11 cellular contexts compared by ENCODE assay signal in the genomic region with DNA sequence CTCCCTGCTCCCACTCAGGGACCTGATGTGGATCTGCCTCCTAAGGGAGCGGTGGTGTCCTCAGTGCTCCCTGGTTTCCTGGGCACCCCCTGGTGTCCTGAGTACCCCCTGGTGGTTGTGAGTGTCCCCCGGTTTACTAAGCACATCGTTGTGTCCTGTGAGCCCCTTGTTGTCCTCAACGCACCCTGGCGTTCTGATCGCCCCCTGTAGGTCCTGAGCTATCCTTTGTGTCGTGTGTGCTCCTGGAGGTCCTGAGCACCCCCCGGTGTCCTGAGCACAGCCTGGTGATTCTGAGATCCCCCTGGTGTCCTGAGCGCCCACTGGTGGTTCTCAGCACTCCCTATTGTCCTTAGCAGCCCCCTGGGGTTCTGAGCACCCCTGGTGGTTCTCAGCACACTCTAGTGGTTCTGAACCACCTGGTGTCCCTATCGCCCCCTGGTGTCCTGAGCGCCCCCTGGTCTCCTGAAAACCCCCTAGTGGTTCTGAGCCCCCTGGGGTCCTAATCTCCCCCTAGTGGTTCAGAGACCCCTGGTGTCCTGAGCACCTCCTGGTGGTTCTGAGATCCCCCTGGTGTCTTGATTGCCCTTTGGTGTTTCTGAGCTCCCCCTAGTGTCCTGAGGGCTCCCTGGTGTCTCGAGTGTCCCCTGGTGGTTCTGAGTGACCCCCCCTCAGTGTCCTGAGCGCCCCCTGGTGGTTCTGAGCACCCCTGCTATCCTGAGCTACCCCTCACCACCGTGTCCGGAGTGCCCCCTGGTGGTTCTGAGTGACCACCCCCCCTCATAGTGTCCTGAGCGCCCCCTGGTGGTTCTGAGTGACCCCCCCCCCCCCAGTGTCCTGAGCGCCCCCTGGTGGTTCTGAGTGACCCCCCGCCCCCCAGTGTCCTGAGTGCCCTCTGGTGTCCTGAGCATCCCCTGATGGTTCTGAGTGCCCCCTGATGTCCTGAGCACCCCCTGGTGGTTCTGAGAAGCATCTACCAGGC.
A peak's percentile ranks its signal among the peaks of the same experiment; 100 is the strongest.
DNase-seq lines count a peak whose midpoint lies in the region; ATAC-seq, FAIRE-seq and TF ChIP-seq lines count a peak whose summit lies in the region.
"Had no signal": no experiment of that assay in that cellular context is flagged by ENCODE, and none has a peak within 500 bp of the region (broad histone marks: within the 10 kb centered on the region; RNA-seq: fewer than 3 reads in every experiment).

No MANE protein-coding gene starts in this region.

- no peaks in the 10 kb centered on the region for H3K9me2 ChIP-seq in Loucy (replicated peaks; ENCODE audit: low read depth, low read length)

- no peak overlapping the region for H3K4me2 ChIP-seq in Loucy (ENCODE audit: low read depth, low read length, poor library complexity, severe bottlenecking)

- no peaks in the 10 kb centered on the region for H3K9me3 Mint-ChIP-seq in Caco-2 (ENCODE audit: unreplicated experiment)
- peaks cover 6% of the 10 kb centered on the region for H3K9me3 Mint-ChIP-seq in glutamatergic neuron (ENCODE audit: unreplicated experiment)

- CTCF ChIA-PET in Caco-2 (lab: Charles Lee), result interaction anchor here (1.1 kb wide), 1 partner anchor 37 kb away, joined by 4 read pairs; no protein-coding TSS in a partner anchor

- no TSS peak for BruUV-seq in Caco-2 (replicated peaks; lab: Mats Ljungman, UMichigan)

- H3K36me3 ChIP-seq in Caco-2 (ENCODE audit: control insufficient read depth, insufficient read depth, low read length) (no peaks in the 10 kb centered on the region), Loucy (ENCODE audit: insufficient read depth, low read length) (no peaks in the 10 kb centered on the region)

- intact Hi-C loops in Caco-2 (cut with micrococcal nuclease; ENCODE audit: unreplicated experiment), result no loop called here

- no peaks in the 10 kb centered on the region for H3K36me3 Mint-ChIP-seq in Caco-2 (ENCODE audit: insufficient read depth, unreplicated experiment)
- peaks cover 10% of the 10 kb centered on the region for H3K36me3 Mint-ChIP-seq in glutamatergic neuron (ENCODE audit: unreplicated experiment)

- H3F3A ChIP-seq in Loucy (ENCODE audit: low read depth), result no peaks in the 10 kb centered on the region

- H3K27me3 Mint-ChIP-seq in Caco-2 (ENCODE audit: insufficient read depth, unreplicated experiment) (no peaks in the 10 kb centered on the region), glutamatergic neuron (ENCODE audit: unreplicated experiment) (peaks cover 2% of the 10 kb centered on the region)

- H4K20me1 ChIP-seq in Loucy (ENCODE audit: insufficient read depth, low read length, poor library complexity, severe bottlenecking), result no peaks in the 10 kb centered on the region

- H3K4me3 Mint-ChIP-seq in Caco-2 (ENCODE audit: unreplicated experiment), result no peak overlapping the region
- H3K4me3 Mint-ChIP-seq in glutamatergic neuron (ENCODE audit: unreplicated experiment), result no peak overlapping the region
- H3K4me3 Mint-ChIP-seq: nephron progenitor cell had no signal

- no peak overlapping the region for H2AFZ ChIP-seq in Loucy (ENCODE audit: low read length)

- H3K9ac ChIP-seq in Loucy (ENCODE audit: low read depth, low read length, poor library complexity, severe bottlenecking), result no peak overlapping the region

- no peak overlapping the region for H3K4me3 ChIP-seq in Caco-2 (ENCODE audit: low read depth, low read length)
- no peak overlapping the region for H3K4me3 ChIP-seq in Loucy (ENCODE audit: low read length, poor library complexity, severe bottlenecking)

- H3K4me1 ChIP-seq in Caco-2 (no peaks in the 10 kb centered on the region), Loucy (ENCODE audit: insufficient read depth, low read length, poor library complexity, severe bottlenecking) (peaks cover 16% of the 10 kb centered on the region)

- DNase-seq in Caco-2 (no peak), D341Med (ENCODE audit: low spot score) (no peak), glutamatergic neuron (no peak), H54 (ENCODE audit: insufficient read length, low spot score) (no peak)
- DNase-seq in activated CD8-positive, alpha-beta memory T cell treated with anti-CD3 and anti-CD28 coated beads, Interleukin-2, amount 50 U/mL, for 48 hours, result peak; percentile 91
- peak; percentile 25 for DNase-seq in stimulated activated CD4-positive, alpha-beta T cell treated with anti-CD3 and anti-CD28 coated beads, Interleukin-12 subunit alpha, Interleukin-12 subunit beta, amount 100 ng/mL, for 4 hours
- DNase-seq: hypothalamus, NCI-H1092 treated with DMSO at 0.1 percent for 48 hours, nephron progenitor cell had no signal

- H3K4me1 Mint-ChIP-seq in Caco-2 (ENCODE audit: low read depth, unreplicated experiment), result no peaks in the 10 kb centered on the region
- no peaks in the 10 kb centered on the region for H3K4me1 Mint-ChIP-seq in glutamatergic neuron (ENCODE audit: low read depth, unreplicated experiment)
- H3K4me1 Mint-ChIP-seq: nephron progenitor cell had no signal

- POLR2A ChIA-PET in Caco-2 (lab: Charles Lee), result no interaction called here

- ATAC-seq in HG03135 (IDR thresholded peaks at IDR 0.05; ENCODE audit: unreplicated experiment), result no peak

- H3K9me3 ChIP-seq in Caco-2 (no peaks in the 10 kb centered on the region), Loucy (ENCODE audit: insufficient read depth, low read depth, low read length) (no peaks in the 10 kb centered on the region)

- H3K27ac Mint-ChIP-seq in Caco-2 (ENCODE audit: unreplicated experiment) (no peak overlapping the region), glutamatergic neuron (ENCODE audit: unreplicated experiment) (no peak overlapping the region)
- H3K27ac Mint-ChIP-seq: nephron progenitor cell had no signal

- no peak for FAIRE-seq in H54 (lab: Jason Lieb, UNC)

- H3K27me3 ChIP-seq in Caco-2 (replicated peaks; ENCODE audit: control insufficient read depth, insufficient read depth, low read length) (no peaks in the 10 kb centered on the region), Loucy (ENCODE audit: insufficient read depth, low read length, poor library complexity, severe bottlenecking) (no peaks in the 10 kb centered on the region)

- H3K79me2 ChIP-seq in Loucy (ENCODE audit: insufficient read depth, low read length), result no peaks in the 10 kb centered on the region

- no peak for TF ChIP-seq POLR2A in H54 (IDR thresholded peaks at IDR 0.05; ENCODE audit: low read depth, low read length)

- TF ChIP-seq CTCF in Caco-2 (IDR thresholded peaks at IDR 0.05; ENCODE audit: insufficient read depth in 1 of 2, low read depth in 1 of 2, low read length in 1 of 2, severe bottlenecking in 1 of 2, unreplicated experiment in 1 of 2), result peak; percentile 18 to 30
- TF ChIP-seq CTCF in Loucy (conservative IDR thresholded peaks at IDR 0.05; ENCODE audit: low read length), result peak; percentile 37; the same call in 1 of the 2 replicates
- TF ChIP-seq CTCF in glutamatergic neuron (IDR thresholded peaks at IDR 0.05; ENCODE audit: partially characterized antibody, unreplicated experiment), result no peak

Comparison
In these comparisons a context has a peak if more than half of its experiments do, and no peak if none do; other contexts are left out.
1. DNase-seq: peak in activated CD8-positive, alpha-beta memory T cell treated with anti-CD3 and anti-CD28 coated beads, Interleukin-2, amount 50 U/mL, for 48 hours (single experiment) and stimulated activated CD4-positive, alpha-beta T cell treated with anti-CD3 and anti-CD28 coated beads, Interleukin-12 subunit alpha, Interleukin-12 subunit beta, amount 100 ng/mL, for 4 hours (single experiment); none in Caco-2 (0 of 2), D341Med (single experiment), glutamatergic neuron (single experiment) and H54 (single experiment).